Comparison of ENCODE assay signal across 1 cellular context in genomic region chr15:56918046-56918906, GRCh38.
TF ChIP-seq lines count a peak whose summit lies in the region.

Gene TCF12, plus strand, starts transcription at chr15:56918644. Its CDS starts 1,270 bp downstream, at chr15:56919914.

TF ChIP-seq in WTC11, 78 proteins besides CTCF, POLR2A, EP300 and RAD21 (continued from another document and continues in another):
- TF ChIP-seq MYBL2 (CRISPR knock-in tag; IDR thresholded peaks at IDR 0.05) = peak; percentile 90
- TF ChIP-seq EMX1 (CRISPR knock-in tag; IDR thresholded peaks at IDR 0.05) = no peak
- no peak for TF ChIP-seq ZNF671 (CRISPR knock-in tag; IDR thresholded peaks at IDR 0.05)
- TF ChIP-seq ELF4 (CRISPR knock-in tag; IDR thresholded peaks at IDR 0.05; ENCODE audit: low read depth) = no peak; the same call in 1 of the 2 replicates
- TF ChIP-seq KAT7 (CRISPR knock-in tag; IDR thresholded peaks at IDR 0.05; ENCODE audit: borderline replicate concordance) = no peak; the same call in 1 of the 2 replicates
- peak; percentile 90 for TF ChIP-seq FOXP4 (CRISPR knock-in tag; IDR thresholded peaks at IDR 0.05)
- TF ChIP-seq HMGXB4 (CRISPR knock-in tag; IDR thresholded peaks at IDR 0.05) = peak; percentile 98
- 0 out of 2 replicates have a peak, but pooled peaks have one; percentile 37 for TF ChIP-seq RELA (CRISPR knock-in tag; IDR thresholded peaks at IDR 0.05; ENCODE audit: borderline replicate concordance)
- no peak for TF ChIP-seq ZNF317 (CRISPR knock-in tag; IDR thresholded peaks at IDR 0.05; ENCODE audit: borderline replicate concordance, low read depth)
- TF ChIP-seq ZNF512 (CRISPR knock-in tag; IDR thresholded peaks at IDR 0.05; ENCODE audit: borderline replicate concordance) = no peak
- 0 out of 2 replicates have a peak, but pooled peaks have one; percentile 17 for TF ChIP-seq ERG (CRISPR knock-in tag; IDR thresholded peaks at IDR 0.05)
- TF ChIP-seq E2F1 (CRISPR knock-in tag; IDR thresholded peaks at IDR 0.05) = peak; percentile 83; the same call in 1 of the 2 replicates
- TF ChIP-seq GTF2I (CRISPR knock-in tag; conservative IDR thresholded peaks at IDR 0.05) = no peak
- no peak for TF ChIP-seq GRHL2 (CRISPR knock-in tag; IDR thresholded peaks at IDR 0.05; ENCODE audit: insufficient replicate concordance, severe bottlenecking)
- no peak for TF ChIP-seq ZNF396 (CRISPR knock-in tag; IDR thresholded peaks at IDR 0.05; ENCODE audit: borderline replicate concordance)
- TF ChIP-seq SP1 (CRISPR knock-in tag; conservative IDR thresholded peaks at IDR 0.05) = peak; percentile 95
- no peak for TF ChIP-seq ZSCAN18 (CRISPR knock-in tag; IDR thresholded peaks at IDR 0.05)
- peak; percentile 77 for TF ChIP-seq ARID4B (CRISPR knock-in tag; IDR thresholded peaks at IDR 0.05; ENCODE audit: borderline replicate concordance)
- no peak for TF ChIP-seq TP53 (CRISPR knock-in tag; IDR thresholded peaks at IDR 0.05)
- peak; percentile 15; the same call in 1 of the 2 replicates for TF ChIP-seq SMAD3 (CRISPR knock-in tag; IDR thresholded peaks at IDR 0.05; ENCODE audit: borderline replicate concordance)
- peak; percentile 83 for TF ChIP-seq FOXK1 (CRISPR knock-in tag; IDR thresholded peaks at IDR 0.05)
- TF ChIP-seq TEAD4 (CRISPR knock-in tag; IDR thresholded peaks at IDR 0.05) = no peak; the same call in 1 of the 2 replicates
- no peak for TF ChIP-seq ZNF532 (CRISPR knock-in tag; IDR thresholded peaks at IDR 0.05; ENCODE audit: borderline replicate concordance)
- peak; percentile 62 for TF ChIP-seq ZNF263 (CRISPR knock-in tag; IDR thresholded peaks at IDR 0.05; ENCODE audit: low read depth)
- no peak for TF ChIP-seq TCF7 (CRISPR knock-in tag; IDR thresholded peaks at IDR 0.05; ENCODE audit: low read depth)
- 0 out of 2 replicates have a peak, but pooled peaks have one; percentile 38 for TF ChIP-seq ATF2 (CRISPR knock-in tag; IDR thresholded peaks at IDR 0.05; ENCODE audit: borderline replicate concordance, low read depth)
- peak; percentile 85 for TF ChIP-seq ZNF232 (CRISPR knock-in tag; IDR thresholded peaks at IDR 0.05)
- TF ChIP-seq ZNF281 (CRISPR knock-in tag; IDR thresholded peaks at IDR 0.05) = peak; percentile 89; the same call in 1 of the 2 replicates
- TF ChIP-seq HMGA2 (CRISPR knock-in tag; IDR thresholded peaks at IDR 0.05) = no peak
